In the genomic region with DNA sequence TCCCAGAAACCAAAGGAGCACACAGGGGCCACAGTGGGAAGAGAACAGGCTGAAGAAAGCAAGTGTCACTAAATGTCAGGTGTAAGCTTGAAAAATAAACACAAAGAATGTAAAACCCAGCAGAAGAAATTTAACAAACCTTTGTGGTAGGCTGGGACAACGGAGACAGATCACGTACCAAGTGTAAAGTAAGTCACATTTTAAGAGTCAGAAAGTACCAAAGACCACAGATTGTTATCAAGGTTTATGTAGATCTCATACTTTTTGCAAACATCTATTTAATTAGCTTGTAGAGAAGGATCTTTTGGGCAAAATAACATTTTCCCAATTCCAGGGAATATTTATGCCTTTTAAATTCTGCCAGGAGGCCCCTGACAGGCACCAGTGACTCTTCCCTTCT, we compare ENCODE assay signal across 10 cellular contexts. TPM values are rescaled to one million over a fixed set of nuclear protein-coding genes. Genes with fewer than 3 reads are reported as not detected.
DNase-seq lines count a peak whose midpoint lies in the region; ATAC-seq and TF ChIP-seq lines count a peak whose summit lies in the region.
"Had no signal": no experiment of that assay in that cellular context is flagged by ENCODE, and none has a peak within 500 bp of the region (broad histone marks: within the 10 kb centered on the region; RNA-seq: fewer than 3 reads in every experiment).

No MANE protein-coding gene starts in this region.

- H3K9me3 ChIP-seq in mesenchymal stem cell (ENCODE audit: control insufficient read depth, low read length) (peaks cover 18% of the 10 kb centered on the region), thoracic aorta (no peaks in the 10 kb centered on the region)

- H3K23ac ChIP-seq in mesenchymal stem cell (ENCODE audit: low read length in 2 of 2): no peak overlapping the region

- H3K4me3 ChIP-seq in mesenchymal stem cell (ENCODE audit: insufficient read depth in 1 of 2, low read depth in 1 of 2, low read length in 2 of 2) (no peak overlapping the region), thoracic aorta (peak overlapping the region; percentile 72)

- H2BK120ac ChIP-seq in mesenchymal stem cell (ENCODE audit: low read depth, low read length): no peak overlapping the region

- H4K91ac ChIP-seq in mesenchymal stem cell (ENCODE audit: low read length): no peak overlapping the region

- POLR2A ChIA-PET in activated naive CD8-positive, alpha-beta T cell treated with anti-CD3 and anti-CD28 coated beads, Interleukin-2, amount 10 ng/mL, durations not matched to agents 7 days and 5 days (lab: Charles Lee): no interaction called here

- H3K27ac ChIP-seq in mesenchymal stem cell (ENCODE audit: low read length, poor library complexity, severe bottlenecking) (no peak overlapping the region), thoracic aorta (no peak overlapping the region)

- H4K8ac ChIP-seq in mesenchymal stem cell (ENCODE audit: low read length): no peak overlapping the region

- H3K36me3 ChIP-seq in mesenchymal stem cell (ENCODE audit: control insufficient read depth in 1 of 2, insufficient read depth in 2 of 2, low read depth in 1 of 2, low read length in 2 of 2) (no peaks in the 10 kb centered on the region), thoracic aorta (no peaks in the 10 kb centered on the region)

- H3K4me1 ChIP-seq in mesenchymal stem cell (ENCODE audit: control insufficient read depth, insufficient read depth, low read depth, low read length) (peaks cover 14% of the 10 kb centered on the region), thoracic aorta (ENCODE audit: control insufficient read depth in 1 of 2, low read depth in 2 of 2) (peaks cover 14 to 17% of the 10 kb centered on the region in 2 donors)

- H3K4ac ChIP-seq in mesenchymal stem cell (ENCODE audit: low read depth in 1 of 2, low read length in 2 of 2): no peak overlapping the region

- H3K36me3 Mint-ChIP-seq in activated T-cell treated with anti-CD3 and anti-CD28 coated beads, Interleukin-2, amount 50 U/mL, for 4 hours (ENCODE audit: insufficient read depth): no peaks in the 10 kb centered on the region
- no peaks in the 10 kb centered on the region for H3K36me3 Mint-ChIP-seq in activated naive CD8-positive, alpha-beta T cell treated with anti-CD3 and anti-CD28 coated beads, Interleukin-2, amount 10 ng/mL, durations not matched to agents 7 days and 5 days

- no peak overlapping the region for H3K14ac ChIP-seq in mesenchymal stem cell (ENCODE audit: low read length in 2 of 2)

- H2AFZ ChIP-seq in mesenchymal stem cell (ENCODE audit: low read depth, low read length): no peak overlapping the region

- peaks cover 63% of the 10 kb centered on the region for H3K4me1 Mint-ChIP-seq in activated T-cell treated with anti-CD3 and anti-CD28 coated beads, Interleukin-2, amount 50 U/mL, for 4 hours (ENCODE audit: low read depth)
- H3K4me1 Mint-ChIP-seq in activated naive CD8-positive, alpha-beta T cell treated with anti-CD3 and anti-CD28 coated beads, Interleukin-2, amount 10 ng/mL, durations not matched to agents 7 days and 5 days: peaks cover 45% of the 10 kb centered on the region

- no peak for DNase-seq in activated T-cell treated with anti-CD3 and anti-CD28 coated beads, Interleukin-2, amount 50 U/mL, for 4 hours
- no peak for DNase-seq in activated T-cell treated with anti-CD3 and anti-CD28 coated beads, Interleukin-2, amount 50 U/mL, for 48 hours
- DNase-seq in activated naive CD8-positive, alpha-beta T cell treated with anti-CD3 and anti-CD28 coated beads, Interleukin-2, amount 10 ng/mL, durations not matched to agents 7 days and 5 days: no peak
- DNase-seq in mesenchymal stem cell: no peak
- DNase-seq in thoracic aorta (ENCODE audit: low spot score): no peak
- no peak for DNase-seq in cerebellum (ENCODE audit: low spot score)
- DNase-seq in NCI-H446 treated with DMSO at 0.1 percent for 48 hours (lab: John Stamatoyannopoulos, UW): no peak
- DNase-seq: GOT3, MV-4-11 had no signal

- H3K27me3 Mint-ChIP-seq in activated T-cell treated with anti-CD3 and anti-CD28 coated beads, Interleukin-2, amount 50 U/mL, for 4 hours (ENCODE audit: low read depth): peaks cover 7% of the 10 kb centered on the region
- peaks cover 19% of the 10 kb centered on the region for H3K27me3 Mint-ChIP-seq in activated naive CD8-positive, alpha-beta T cell treated with anti-CD3 and anti-CD28 coated beads, Interleukin-2, amount 10 ng/mL, durations not matched to agents 7 days and 5 days

- no CpG with 5 or more reads among the region's 2 CpGs for WGBS in mesenchymal stem cell

- H2BK15ac ChIP-seq in mesenchymal stem cell (ENCODE audit: low read depth, poor library complexity, severe bottlenecking): no peak overlapping the region

- peak overlapping the region; percentile 99 for H3K4me2 ChIP-seq in mesenchymal stem cell (ENCODE audit: low read length, poor library complexity, severe bottlenecking)

- no peak overlapping the region for H2AK5ac ChIP-seq in mesenchymal stem cell (ENCODE audit: low read length, severe bottlenecking)

- peak; percentile 12 to 25 for ATAC-seq in activated T-cell treated with anti-CD3 and anti-CD28 coated beads, Interleukin-2, amount 50 U/mL, for 4 hours
- ATAC-seq in activated naive CD8-positive, alpha-beta T cell treated with anti-CD3 and anti-CD28 coated beads, Interleukin-2, amount 10 ng/mL, durations not matched to agents 7 days and 5 days (ENCODE audit: low read depth): no peak
- no peak for ATAC-seq in thoracic aorta (ENCODE audit: insufficient number of reproducible peaks, low FRiP score, low read depth)
- ATAC-seq in HG03432 (IDR thresholded peaks at IDR 0.05; ENCODE audit: unreplicated experiment): no peak

- no peak for TF ChIP-seq CTCF in thoracic aorta (IDR thresholded peaks at IDR 0.05)

- no peak overlapping the region for H2BK12ac ChIP-seq in mesenchymal stem cell (ENCODE audit: low read length in 2 of 2)

- no peak overlapping the region for H3K18ac ChIP-seq in mesenchymal stem cell (ENCODE audit: low read depth in 1 of 2, low read length in 2 of 2)

- no peak overlapping the region for H3K27ac Mint-ChIP-seq in activated naive CD8-positive, alpha-beta T cell treated with anti-CD3 and anti-CD28 coated beads, Interleukin-2, amount 10 ng/mL, durations not matched to agents 7 days and 5 days

- H3K27me3 ChIP-seq in mesenchymal stem cell (ENCODE audit: control insufficient read depth in 1 of 2, insufficient read depth in 1 of 2, low read length in 2 of 2): peaks cover 42 to 73% of the 10 kb centered on the region in 2 experiments
- no peaks in the 10 kb centered on the region for H3K27me3 ChIP-seq in thoracic aorta (replicated peaks; ENCODE audit: insufficient read depth)

- no peaks in the 10 kb centered on the region for H3K9me3 Mint-ChIP-seq in activated T-cell treated with anti-CD3 and anti-CD28 coated beads, Interleukin-2, amount 50 U/mL, for 4 hours
- peaks cover 3% of the 10 kb centered on the region for H3K9me3 Mint-ChIP-seq in activated naive CD8-positive, alpha-beta T cell treated with anti-CD3 and anti-CD28 coated beads, Interleukin-2, amount 10 ng/mL, durations not matched to agents 7 days and 5 days

- no peak overlapping the region for H3K9ac ChIP-seq in mesenchymal stem cell (ENCODE audit: low read length)

- peak overlapping the region; percentile 80 for H3K4me3 Mint-ChIP-seq in activated T-cell treated with anti-CD3 and anti-CD28 coated beads, Interleukin-2, amount 50 U/mL, for 4 hours
- H3K4me3 Mint-ChIP-seq in activated naive CD8-positive, alpha-beta T cell treated with anti-CD3 and anti-CD28 coated beads, Interleukin-2, amount 10 ng/mL, durations not matched to agents 7 days and 5 days: peak overlapping the region; percentile 78

- H3K79me1 ChIP-seq in mesenchymal stem cell (replicated peaks; ENCODE audit: low read length, poor library complexity, severe bottlenecking): no peaks in the 10 kb centered on the region

- no peak overlapping the region for H2BK5ac ChIP-seq in mesenchymal stem cell (ENCODE audit: low read depth, low read length, poor library complexity, severe bottlenecking)

RNA-seq across cellular contexts. Expression of a gene that starts 1.6 kb away (rescaled TPM):
- total RNA-seq in activated T-cell treated with anti-CD3 and anti-CD28 coated beads, Interleukin-2, amount 50 U/mL, for 4 hours: 1 to 10 TPM; 1.5 to 2.9 (median 1.6) TPM
- 1 to 10 TPM; 6.0 to 6.4 TPM for total RNA-seq in activated naive CD8-positive, alpha-beta T cell treated with anti-CD3 and anti-CD28 coated beads, Interleukin-2, amount 10 ng/mL, durations not matched to agents 7 days and 5 days
- not detected for polyA plus RNA-seq in mesenchymal stem cell (2013, experiment 1 of 2)
- 0.01 TPM for polyA plus RNA-seq in mesenchymal stem cell (2013, experiment 2 of 2)
- total RNA-seq in thoracic aorta (1 to 10 TPM; 2.2 to 2.6 TPM), cerebellum (2.4 TPM)

Comparison
In these comparisons a context has a peak if more than half of its experiments do, and no peak if none do; other contexts are left out.
1. ATAC-seq: peak in activated T-cell treated with anti-CD3 and anti-CD28 coated beads, Interleukin-2, amount 50 U/mL, for 4 hours (2 of 2); none in activated naive CD8-positive, alpha-beta T cell treated with anti-CD3 and anti-CD28 coated beads, Interleukin-2, amount 10 ng/mL, durations not matched to agents 7 days and 5 days (single experiment), thoracic aorta (single experiment) and HG03432 (single experiment).